In the genomic region with DNA sequence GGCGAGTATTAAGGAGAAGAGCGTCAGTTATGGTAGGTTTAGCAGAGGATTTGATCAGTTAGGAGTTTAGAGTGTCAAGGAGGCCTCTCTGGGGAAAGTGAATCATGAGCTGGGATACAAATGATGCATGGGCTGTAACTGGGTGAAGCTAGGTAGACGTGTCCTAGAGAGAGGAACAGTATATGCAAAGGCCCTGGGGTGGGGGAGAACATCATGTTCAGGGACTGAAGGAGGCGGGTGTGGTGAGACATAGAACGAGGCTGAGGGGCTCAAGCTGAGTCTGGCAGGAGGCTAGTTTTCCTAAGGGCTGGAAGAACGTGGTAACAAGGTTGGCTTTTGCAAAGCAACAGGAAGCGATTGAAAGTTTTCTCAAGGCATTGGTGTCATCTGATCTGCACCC, we compare ENCODE assay signal across 19 cellular contexts. TPM values are rescaled to one million over a fixed set of nuclear protein-coding genes. Genes with fewer than 3 reads are reported as not detected.
"Had no signal": no experiment of that assay in that cellular context is flagged by ENCODE, and none has a peak within 500 bp of the region (broad histone marks: within the 10 kb centered on the region; RNA-seq: fewer than 3 reads in every experiment).

No MANE protein-coding gene starts in this region.

- H3K36me3 Mint-ChIP-seq: neural progenitor cell had no signal

- H3K9me3 ChIP-seq: heart left ventricle, left ventricle myocardium inferior had no signal

- H3K4me3 ChIP-seq: heart left ventricle, left ventricle myocardium inferior, neural progenitor cell had no signal

- H3K4me1 Mint-ChIP-seq: neural progenitor cell had no signal

- H3K4me1 ChIP-seq: neural progenitor cell, parathyroid adenoma had no signal

- H3K27ac Mint-ChIP-seq: neural progenitor cell; T-helper 1 cell treated with Interleukin-12 subunit alpha and Interleukin-12 subunit beta and Interleukin-4 antibody, amounts not matched to agents 30 μg/mL and 1 μg/mL, for 36 hours had no signal

- H3K36me3 ChIP-seq: neural progenitor cell had no signal

- H3K4me2 ChIP-seq: neural progenitor cell had no signal

- DNase-seq: activated CD4-positive, alpha-beta T cell treated with anti-CD3 and anti-CD28 coated beads for 1 hour; activated effector memory CD4-positive, alpha-beta T cell treated with Interleukin-2 at 50 U/mL for 16 hours; caudate nucleus; cortex of kidney; effector memory CD4-positive, alpha-beta T cell; heart left ventricle; left ventricle myocardium inferior; mesendoderm; retina; stimulated activated CD4-positive, alpha-beta T cell treated with anti-CD3 and anti-CD28 coated beads, Interleukin-15, amount 100 ng/mL, for 24 hours; stimulated activated CD4-positive, alpha-beta T cell treated with anti-CD3 and anti-CD28 coated beads, Interleukin-4, amount 100 ng/mL, for 4 hours; trophoblast cell had no signal

- FAIRE-seq: frontal cortex, islet of Langerhans had no signal

- H3K4me3 Mint-ChIP-seq: neural progenitor cell; T-helper 1 cell treated with Interleukin-12 subunit alpha and Interleukin-12 subunit beta and Interleukin-4 antibody, amounts not matched to agents 30 μg/mL and 1 μg/mL, for 36 hours had no signal

- H3K27ac ChIP-seq: left ventricle myocardium inferior, neural progenitor cell, parathyroid adenoma had no signal

- H3K27me3 ChIP-seq: heart left ventricle, neural progenitor cell had no signal

- H2AFZ ChIP-seq: neural progenitor cell, parathyroid adenoma had no signal

- H3K9ac ChIP-seq: neural progenitor cell, parathyroid adenoma had no signal

RNA-seq across cellular contexts. Expression of a gene that starts 36.0 kb away (rescaled TPM):
- total RNA-seq: fibroblast of lung, frontal cortex, heart left ventricle, left ventricle myocardium inferior, myocyte had no signal
- polyA plus RNA-seq: fibroblast of lung, heart left ventricle had no signal
